11 cellular contexts compared by ENCODE assay signal in genomic region chr18:832085-832681, GRCh38. TPM values are rescaled to one million over a fixed set of nuclear protein-coding genes. Genes with fewer than 3 reads are reported as not detected.
DNase-seq lines count a peak whose midpoint lies in the region; ATAC-seq and TF ChIP-seq lines count a peak whose summit lies in the region.
"Had no signal": no experiment of that assay in that cellular context is flagged by ENCODE, and none has a peak within 500 bp of the region (broad histone marks: within the 10 kb centered on the region; RNA-seq: fewer than 3 reads in every experiment).

No MANE protein-coding gene starts in this region.

- H3K9me3 ChIP-seq in esophagus muscularis mucosa: no peaks in the 10 kb centered on the region
- H3K9me3 ChIP-seq: upper lobe of left lung had no signal

- no peak for TF ChIP-seq CTCF in esophagus muscularis mucosa (IDR thresholded peaks at IDR 0.05)

- ATAC-seq in left colon: peak; percentile 100

- no peak overlapping the region for H3K27ac Mint-ChIP-seq in activated CD4-positive, alpha-beta T cell treated with anti-CD3 and anti-CD28 coated beads, Interleukin-2, amount 10 ng/mL, durations not matched to agents 24 days and 14 days

- DNase-seq in DMS53 (lab: John Stamatoyannopoulos, UW) (peak; percentile 98), LoVo (ENCODE audit: low spot score) (peak; percentile 71), left colon (peak; percentile 70 to 74), SW 1271 (lab: John Stamatoyannopoulos, UW) (no peak), nucleus accumbens (lab: John Stamatoyannopoulos, UW) (no peak), esophagus muscularis mucosa (ENCODE audit: extremely low spot score) (no peak), COLO829 (ENCODE audit: low spot score) (no peak)
- peak; percentile 76 for DNase-seq in activated CD4-positive, alpha-beta T cell treated with anti-CD3 and anti-CD28 coated beads, Interleukin-2, amount 10 ng/mL, durations not matched to agents 24 days and 14 days
- DNase-seq: NCI-H187 had no signal

- H3K27ac ChIP-seq in esophagus muscularis mucosa (replicated peaks in 1 of 4): no peak overlapping the region

- no peak overlapping the region for H3K4me3 ChIP-seq in esophagus muscularis mucosa
- H3K4me3 ChIP-seq: upper lobe of left lung had no signal

- no peaks in the 10 kb centered on the region for H3K9me3 Mint-ChIP-seq in activated CD4-positive, alpha-beta T cell treated with anti-CD3 and anti-CD28 coated beads, Interleukin-2, amount 10 ng/mL, durations not matched to agents 24 days and 14 days
- H3K9me3 Mint-ChIP-seq: nephron had no signal

- H3K4me3 Mint-ChIP-seq in activated CD4-positive, alpha-beta T cell treated with anti-CD3 and anti-CD28 coated beads, Interleukin-2, amount 10 ng/mL, durations not matched to agents 24 days and 14 days: no peak overlapping the region
- H3K4me3 Mint-ChIP-seq: nephron had no signal

- H3K36me3 ChIP-seq in esophagus muscularis mucosa: no peaks in the 10 kb centered on the region
- H3K36me3 ChIP-seq: upper lobe of left lung had no signal

- peaks cover 4 to 14% (median 4%) of the 10 kb centered on the region in 4 donors for H3K4me1 ChIP-seq in esophagus muscularis mucosa

- peaks cover 20% of the 10 kb centered on the region for H3K4me1 Mint-ChIP-seq in activated CD4-positive, alpha-beta T cell treated with anti-CD3 and anti-CD28 coated beads, Interleukin-2, amount 10 ng/mL, durations not matched to agents 24 days and 14 days

- TF ChIP-seq EP300 in esophagus muscularis mucosa (IDR thresholded peaks at IDR 0.05): no peak

- intact Hi-C loops in activated CD4-positive, alpha-beta T cell treated with anti-CD3 and anti-CD28 coated beads, Interleukin-2, amount 10 ng/mL, durations not matched to agents 24 days and 14 days (cut with micrococcal nuclease): no loop called here
- intact Hi-C loops in left colon (cut with DNase I, micrococcal nuclease) (loop anchor here in 1 of 2 donors (5.0 to 10.0 kb wide), 2 partner anchors 90 to 207 kb away; no protein-coding TSS in a partner anchor), esophagus muscularis mucosa (cut with DNase I) (loop anchor here (5.0 to 10.0 kb wide), 2 partner anchors 90 to 547 kb away; no protein-coding TSS in a partner anchor)

- no peaks in the 10 kb centered on the region for H3K36me3 Mint-ChIP-seq in activated CD4-positive, alpha-beta T cell treated with anti-CD3 and anti-CD28 coated beads, Interleukin-2, amount 10 ng/mL, durations not matched to agents 24 days and 14 days (ENCODE audit: low read depth)

- peaks cover 12% of the 10 kb centered on the region for H3K27me3 Mint-ChIP-seq in activated CD4-positive, alpha-beta T cell treated with anti-CD3 and anti-CD28 coated beads, Interleukin-2, amount 10 ng/mL, durations not matched to agents 24 days and 14 days

- H3K27me3 ChIP-seq in esophagus muscularis mucosa: peaks cover 0 to 13% (median 0%) of the 10 kb centered on the region in 4 donors
- H3K27me3 ChIP-seq: upper lobe of left lung had no signal

- TF ChIP-seq POLR2A in esophagus muscularis mucosa (IDR thresholded peaks at IDR 0.05; ENCODE audit: low read depth): no peak

- 54% methylated on average over 4 of the region's 16 CpGs for WGBS in esophagus muscularis mucosa

RNA-seq across cellular contexts. Expression of gene YES1, which starts 20.1 kb away (rescaled TPM):
- total RNA-seq in activated CD4-positive, alpha-beta T cell treated with anti-CD3 and anti-CD28 coated beads, Interleukin-2, amount 10 ng/mL, durations not matched to agents 24 days and 14 days: 16.3 and 18.7 TPM in 2 replicates
- total RNA-seq in left colon (10 to 100 TPM; 64.7 to 74.6 TPM), esophagus muscularis mucosa (100 to 1,000 TPM in 3 of 4 donors, 10 to 100 TPM in 1; 94.6 to 143 (median 116) TPM)

Comparison
In these comparisons a context has a peak if more than half of its experiments do, and no peak if none do; other contexts are left out.
1. DNase-seq: peak in DMS53 (single experiment), LoVo (single experiment), activated CD4-positive, alpha-beta T cell treated with anti-CD3 and anti-CD28 coated beads, Interleukin-2, amount 10 ng/mL, durations not matched to agents 24 days and 14 days (single experiment) and left colon (2 of 2); none in SW 1271 (0 of 2), nucleus accumbens (0 of 56), esophagus muscularis mucosa (single experiment) and COLO829 (single experiment).